29 cellular contexts compared by ENCODE assay signal in genomic region chr13:41211062-41211461, GRCh38.
"Had no signal": no experiment of that assay in that cellular context is flagged by ENCODE, and none has a peak within 500 bp of the region (broad histone marks: within the 10 kb centered on the region; RNA-seq: fewer than 3 reads in every experiment).

No MANE protein-coding gene starts in this region.

- H3K36me3 Mint-ChIP-seq: stimulated activated effector memory CD8-positive, alpha-beta T cell treated with anti-CD3 and anti-CD28 coated beads, Interleukin-12 subunit alpha, Interleukin-12 subunit beta, amount 100 ng/mL, for 72 hours; type B pancreatic cell had no signal

- H3K27me3 Mint-ChIP-seq: stimulated activated memory B cell treated with anti-CD40 and anti-IgM and Interleukin-4, amounts not matched to agents 10 μg/mL and 1 μg/mL and 100 μg/mL, for 72 hours; stimulated activated naive B cell treated with anti-CD40 and anti-IgM and Interleukin-4, amounts not matched to agents 10 μg/mL and 1 μg/mL and 100 μg/mL, for 72 hours; stimulated activated naive CD8-positive, alpha-beta T cell treated with anti-CD3 and anti-CD28 coated beads, Interleukin-15, amount 100 ng/mL, for 72 hours; stimulated activated naive CD8-positive, alpha-beta T cell treated with anti-CD3 and anti-CD28 coated beads, Interleukin-15, Interleukin-2, amounts not matched to agents 100 ng/mL and 50 ng/mL, for 24 hours; type B pancreatic cell had no signal

- H3K36me3 ChIP-seq: stomach, suprapubic skin, thoracic aorta, thyroid gland, tibial artery, tibial nerve, transverse colon, upper lobe of left lung, upper lobe of right lung, uterus, vagina had no signal

- H3K27ac ChIP-seq: stomach, suprapubic skin, testis, thoracic aorta, thyroid gland, tibial artery, tibial nerve, transverse colon, upper lobe of left lung, upper lobe of right lung, uterus, vagina had no signal

- H3K4me3 ChIP-seq: stomach, suprapubic skin, testis, thoracic aorta, thyroid gland, tibial artery, tibial nerve, transverse colon, upper lobe of left lung, upper lobe of right lung, uterus, vagina had no signal

- H3K4me1 ChIP-seq: suprapubic skin, testis, thyroid gland, tibial artery, tibial nerve, transverse colon, upper lobe of left lung, upper lobe of right lung, uterus had no signal

- FAIRE-seq: urothelium cell line had no signal

- DNase-seq: stimulated activated CD4-positive, alpha-beta T cell treated with anti-CD3 and anti-CD28 coated beads, Interleukin-2, amount 100 ng/mL, for 48 hours; stimulated activated CD4-positive, alpha-beta T cell treated with anti-CD3 and anti-CD28 coated beads, Interleukin-4, amount 100 ng/mL, for 1 hour; stimulated activated CD4-positive, alpha-beta T cell treated with anti-CD3 and anti-CD28 coated beads, Interleukin-4, amount 100 ng/mL, for 24 hours; stimulated activated CD4-positive, alpha-beta T cell treated with anti-CD3 and anti-CD28 coated beads, Interleukin-4, amount 100 ng/mL, for 4 hours; stimulated activated CD8-positive, alpha-beta memory T cell treated with anti-CD3 and anti-CD28 coated beads, Interleukin-4, amount 100 ng/mL, for 48 hours; stimulated activated naive B cell treated with anti-CD40 and anti-IgM and Interleukin-4, amounts not matched to agents 10 μg/mL and 1 μg/mL and 100 μg/mL, for 72 hours; stimulated activated naive CD4-positive, alpha-beta T cell; stimulated activated naive CD4-positive, alpha-beta T cell treated with Interleukin-2 at 50 U/mL for 16 hours; stimulated activated naive CD8-positive, alpha-beta T cell treated with anti-CD3 and anti-CD28 coated beads, Interleukin-15, amount 100 ng/mL, for 72 hours; stimulated activated naive CD8-positive, alpha-beta T cell treated with anti-CD3 and anti-CD28 coated beads, Interleukin-15, Interleukin-2, amounts not matched to agents 100 U/mL and 50 U/mL, for 24 hours; stomach; substantia nigra; testis; thyroid gland; tibial artery; transverse colon; trophoblast cell; upper lobe of left lung; upper lobe of right lung; uterus had no signal

- H3K27me3 ChIP-seq: stomach, suprapubic skin, testis, thyroid gland, tibial artery, tibial nerve, transverse colon, upper lobe of left lung, upper lobe of right lung, uterus, vagina had no signal

- H3K4me1 Mint-ChIP-seq: stimulated activated effector memory CD8-positive, alpha-beta T cell treated with anti-CD3 and anti-CD28 coated beads, Interleukin-12 subunit alpha, Interleukin-12 subunit beta, amount 100 ng/mL, for 72 hours; stimulated activated memory B cell treated with anti-CD40 and anti-IgM and Interleukin-4, amounts not matched to agents 10 μg/mL and 1 μg/mL and 100 μg/mL, for 72 hours; stimulated activated naive CD8-positive, alpha-beta T cell treated with anti-CD3 and anti-CD28 coated beads, Interleukin-15, amount 100 ng/mL, for 72 hours had no signal

- H3K9me3 ChIP-seq: testis, thyroid gland had no signal

- ATAC-seq: stimulated activated effector memory CD8-positive, alpha-beta T cell treated with anti-CD3 and anti-CD28 coated beads, Interleukin-12 subunit alpha, Interleukin-12 subunit beta, amount 100 ng/mL, for 72 hours; stimulated activated memory B cell treated with anti-CD40 and anti-IgM and Interleukin-4, amounts not matched to agents 10 μg/mL and 1 μg/mL and 100 μg/mL, for 72 hours; stimulated activated naive B cell treated with anti-CD40 and anti-IgM and Interleukin-4, amounts not matched to agents 10 μg/mL and 1 μg/mL and 100 μg/mL, for 72 hours; stimulated activated naive CD8-positive, alpha-beta T cell treated with anti-CD3 and anti-CD28 coated beads, Interleukin-15, amount 100 ng/mL, for 72 hours; stimulated activated naive CD8-positive, alpha-beta T cell treated with anti-CD3 and anti-CD28 coated beads, Interleukin-15, Interleukin-2, amounts not matched to agents 100 U/mL and 50 U/mL, for 24 hours; upper lobe of right lung had no signal

- H3K4me3 Mint-ChIP-seq: stimulated activated effector memory CD8-positive, alpha-beta T cell treated with anti-CD3 and anti-CD28 coated beads, Interleukin-12 subunit alpha, Interleukin-12 subunit beta, amount 100 ng/mL, for 72 hours; stimulated activated memory B cell treated with anti-CD40 and anti-IgM and Interleukin-4, amounts not matched to agents 10 μg/mL and 1 μg/mL and 100 μg/mL, for 72 hours; stimulated activated naive B cell treated with anti-CD40 and anti-IgM and Interleukin-4, amounts not matched to agents 10 μg/mL and 1 μg/mL and 100 μg/mL, for 72 hours; stimulated activated naive CD8-positive, alpha-beta T cell treated with anti-CD3 and anti-CD28 coated beads, Interleukin-15, amount 100 ng/mL, for 72 hours; stimulated activated naive CD8-positive, alpha-beta T cell treated with anti-CD3 and anti-CD28 coated beads, Interleukin-15, Interleukin-2, amounts not matched to agents 100 ng/mL and 50 ng/mL, for 24 hours; type B pancreatic cell had no signal

- H3K27ac Mint-ChIP-seq: stimulated activated effector memory CD8-positive, alpha-beta T cell treated with anti-CD3 and anti-CD28 coated beads, Interleukin-12 subunit alpha, Interleukin-12 subunit beta, amount 100 ng/mL, for 72 hours; stimulated activated memory B cell treated with anti-CD40 and anti-IgM and Interleukin-4, amounts not matched to agents 10 μg/mL and 1 μg/mL and 100 μg/mL, for 72 hours; stimulated activated naive B cell treated with anti-CD40 and anti-IgM and Interleukin-4, amounts not matched to agents 10 μg/mL and 1 μg/mL and 100 μg/mL, for 72 hours; stimulated activated naive CD8-positive, alpha-beta T cell treated with anti-CD3 and anti-CD28 coated beads, Interleukin-15, amount 100 ng/mL, for 72 hours; stimulated activated naive CD8-positive, alpha-beta T cell treated with anti-CD3 and anti-CD28 coated beads, Interleukin-15, Interleukin-2, amounts not matched to agents 100 ng/mL and 50 ng/mL, for 24 hours; type B pancreatic cell had no signal
